1 cellular context compared by ENCODE assay signal in the genomic region with DNA sequence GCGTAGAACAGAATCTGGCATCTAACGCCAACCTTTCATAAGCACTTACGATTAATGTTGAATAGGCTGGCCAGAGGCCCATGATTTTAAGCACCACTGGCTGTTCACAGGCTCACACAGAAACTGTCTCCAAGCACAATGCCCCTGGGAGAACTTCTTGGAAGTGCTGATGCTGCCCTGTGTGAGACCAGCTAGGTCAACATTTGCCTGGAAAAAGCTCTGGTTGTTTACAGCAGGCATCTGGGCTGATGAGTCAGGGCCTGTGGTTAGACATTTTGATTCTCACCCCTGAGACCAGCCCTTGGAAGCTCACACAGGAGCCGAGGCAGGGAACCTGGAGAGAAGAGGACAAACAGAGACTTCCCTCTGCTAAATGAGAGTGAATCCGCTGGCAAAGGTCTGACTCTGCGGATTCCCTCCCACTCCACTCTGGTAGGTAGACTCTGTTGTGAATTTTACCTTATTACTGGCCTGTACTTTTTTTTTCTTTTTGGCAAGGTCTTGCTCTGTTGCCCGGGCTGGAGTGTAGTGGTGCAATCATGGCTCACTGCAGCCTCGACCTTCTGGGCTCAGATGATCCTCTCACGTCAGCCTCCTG.
TF ChIP-seq lines count a peak whose summit lies in the region.

No MANE protein-coding gene starts in this region.

TF ChIP-seq in H1, 55 proteins besides CTCF, POLR2A, EP300 and RAD21:
- TF ChIP-seq JUND (IDR thresholded peaks at IDR 0.05; ENCODE audit: low read length), result peak; percentile 33; the same call in 1 of the 2 replicates
- TF ChIP-seq CTBP2 (IDR thresholded peaks at IDR 0.05; ENCODE audit: borderline replicate concordance, insufficient read depth, insufficient read length, low read length), result no peak
